8 cellular contexts compared by ENCODE assay signal in genomic region chr16:46883690-46884512, GRCh38. TPM values are rescaled to one million over a fixed set of nuclear protein-coding genes. Genes with fewer than 3 reads are reported as not detected.
DNase-seq lines count a peak whose midpoint lies in the region; ATAC-seq and TF ChIP-seq lines count a peak whose summit lies in the region.

GPT2 (plus strand) TSS chr16:46884362; CDS start chr16:46884716, 354 bp downstream.

- no peaks in the 10 kb centered on the region for H3K9me3 ChIP-seq in T-helper 17 cell (ENCODE audit: control insufficient read depth, low read length, poor library complexity, severe bottlenecking)
- H3K9me3 ChIP-seq in right atrium auricular region = no peaks in the 10 kb centered on the region
- H3K9me3 ChIP-seq in psoas muscle = no peaks in the 10 kb centered on the region

- peaks cover 24% of the 10 kb centered on the region for H3K27me3 Mint-ChIP-seq in T-helper 17 cell

- ATAC-seq in HG02870 (IDR thresholded peaks at IDR 0.05; ENCODE audit: unreplicated experiment) (peak; percentile 98), T-helper 17 cell (peak; percentile 97), psoas muscle (peak; percentile 86 to 94 (median 90))

- H3K4me1 ChIP-seq in right atrium auricular region (peaks cover 0 to 20% of the 10 kb centered on the region in 2 donors), psoas muscle (peaks cover 24% of the 10 kb centered on the region), urinary bladder (ENCODE audit: insufficient read depth) (no peaks in the 10 kb centered on the region)

- peak in 1 of 2 donors; percentile 39 for TF ChIP-seq CTCF in right atrium auricular region (IDR thresholded peaks at IDR 0.05)
- peak; percentile 15 for TF ChIP-seq CTCF in psoas muscle (IDR thresholded peaks at IDR 0.05)

- no peaks in the 10 kb centered on the region for H3K36me3 Mint-ChIP-seq in T-helper 17 cell (ENCODE audit: low read depth)

- intact Hi-C loops in psoas muscle (cut with DNase I) = no loop called here

- DNase-seq in NCI-H146 treated with DMSO at 0.1 percent for 48 hours (lab: John Stamatoyannopoulos, UW; ENCODE audit: unreplicated experiment) = peak; percentile 88
- DNase-seq in T-helper 17 cell = peak; percentile 28 to 51 (median 49)
- DNase-seq in anterior cingulate cortex (lab: John Stamatoyannopoulos, UW) = peak; percentile 73 to 100 (median 98)
- peak; percentile 94 for DNase-seq in right atrium auricular region (ENCODE audit: low spot score)
- peak; percentile 99 for DNase-seq in psoas muscle

- no peaks in the 10 kb centered on the region for H3K27me3 ChIP-seq in right atrium auricular region
- H3K27me3 ChIP-seq in psoas muscle (ENCODE audit: insufficient read depth in 3 of 3, low read length in 2 of 3) = no peaks in the 10 kb centered on the region

- TF ChIP-seq POLR2A in GM15510 (IDR thresholded peaks at IDR 0.05; ENCODE audit: borderline replicate concordance, extremely low read depth, insufficient read length) = peak; percentile 75

- peaks cover 8% of the 10 kb centered on the region for H3K4me1 Mint-ChIP-seq in T-helper 17 cell

- no peak within 1 kb of the TSS for H3K27ac Mint-ChIP-seq in T-helper 17 cell

- no peaks in the 10 kb centered on the region for H3K36me3 ChIP-seq in right atrium auricular region
- no peaks in the 10 kb centered on the region for H3K36me3 ChIP-seq in psoas muscle (ENCODE audit: insufficient read depth in 1 of 2, low read depth in 1 of 2)
- H3K36me3 ChIP-seq in urinary bladder (ENCODE audit: insufficient read depth) = no peaks in the 10 kb centered on the region

- H3K4me3 Mint-ChIP-seq in T-helper 17 cell = peak within 1 kb of the TSS; percentile 92

- WGBS in psoas muscle, 3 donors = 0 to 1% (median 1%) methylated on average over 56 to 75 of the region's 75 CpGs
- under 1% methylated on average over 75 of the region's 75 CpGs for WGBS in urinary bladder

- H3K27ac ChIP-seq in right atrium auricular region (peak within 1 kb of the TSS; percentile 46 to 51), psoas muscle (peak within 1 kb of the TSS; percentile 86), urinary bladder (ENCODE audit: low read depth) (no peak within 1 kb of the TSS)

- H3K4me3 ChIP-seq in right atrium auricular region (peak within 1 kb of the TSS; percentile 71 to 83), psoas muscle (peak within 1 kb of the TSS; percentile 95), urinary bladder (ENCODE audit: low read depth, low read length) (peak within 1 kb of the TSS; percentile 90)

RNA-seq across cellular contexts. Expression of gene GPT2, which starts in this region (rescaled TPM):
- total RNA-seq in T-helper 17 cell (under 1 TPM; 0.23 to 0.60 TPM), right atrium auricular region (10 to 100 TPM in 1 of 2 donors, 1 to 10 TPM in 1; 3.7 to 12.1 TPM), psoas muscle (100 to 1,000 TPM in 1 of 4 donors, 10 to 100 TPM in 3; 27.7 to 110 (median 65.3) TPM), urinary bladder (4.8 TPM)
- polyA plus RNA-seq in psoas muscle (10 to 100 TPM; 25.7 to 52.5 (median 41.1) TPM), urinary bladder (3.7 TPM)

Comparison
In these comparisons a context has a peak if more than half of its experiments do, and no peak if none do; other contexts are left out.
1. Peak in DNase-seq and ATAC-seq in T-helper 17 cell; RNA of the gene not detected or under 1 TPM.
2. DNase-seq: peak in every context shown above with its lines; median percentile 99 in psoas muscle; 98 in anterior cingulate cortex; 94 in right atrium auricular region; 88 in NCI-H146 treated with DMSO at 0.1 percent for 48 hours; 49 in T-helper 17 cell.